ENCODE assay signal across 16 cellular contexts in the genomic region with DNA sequence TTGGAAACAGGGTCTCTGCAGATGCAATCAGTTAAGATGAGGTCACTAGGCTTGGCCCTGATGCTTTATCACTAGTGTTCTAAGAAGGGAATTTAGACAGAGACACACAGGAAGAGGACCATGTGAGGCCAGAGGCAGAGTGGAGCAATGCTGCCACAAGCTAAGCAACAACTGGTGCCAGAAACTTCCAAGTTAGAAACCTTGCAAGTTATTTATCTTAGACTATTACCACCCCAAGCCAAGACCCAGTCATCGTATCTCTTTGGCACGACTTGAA.
"Had no signal": no experiment of that assay in that cellular context is flagged by ENCODE, and none has a peak within 500 bp of the region (broad histone marks: within the 10 kb centered on the region; RNA-seq: fewer than 3 reads in every experiment).

No MANE protein-coding gene starts in this region.

- ATAC-seq: left lobe of liver, mucosa of descending colon, natural killer cell had no signal

- H3K36me3 ChIP-seq: uterus had no signal

- DNase-seq: activated B cell treated with CpG ODN at 0.5 μM for 24 hours; activated CD4-positive, alpha-beta T cell treated with anti-CD3 and anti-CD28 coated beads, Interleukin-2, amount 10 ng/mL, durations not matched to agents 24 days and 14 days; activated naive CD4-positive, alpha-beta T cell; amygdala; central memory CD4-positive, alpha-beta T cell; cortex of kidney; effector CD4-positive, alpha-beta T cell; foreskin melanocyte; head of caudate nucleus; mucosa of descending colon; natural killer cell; stimulated activated CD4-positive, alpha-beta T cell treated with anti-CD3 and anti-CD28 coated beads, Interleukin-12 subunit alpha, Interleukin-12 subunit beta, amount 100 ng/mL, for 4 hours; stimulated activated CD4-positive, alpha-beta T cell treated with anti-CD3 and anti-CD28 coated beads, Interleukin-2, amount 100 ng/mL, for 24 hours; uterus had no signal

- H3K4me3 ChIP-seq: mucosa of descending colon, uterus had no signal

- H3K27me3 ChIP-seq: uterus had no signal

- H3K9me3 ChIP-seq: mucosa of descending colon, uterus had no signal

- H3K4me1 ChIP-seq: uterus had no signal

- H3K27ac ChIP-seq: epithelial cell of prostate, uterus had no signal
